8 cellular contexts compared by ENCODE assay signal in genomic region chr17:51153210-51154072, GRCh38. TPM values are rescaled to one million over a fixed set of nuclear protein-coding genes. Genes with fewer than 3 reads are reported as not detected.
DNase-seq lines count a peak whose midpoint lies in the region; ATAC-seq, FAIRE-seq and TF ChIP-seq lines count a peak whose summit lies in the region.

TSS of gene NME1 (plus strand) at chr17:51153559. CDS start at chr17:51155655, 2,096 bp downstream.

- DNase-seq in GM19239 (ENCODE audit: insufficient read length, low spot score) (peak; percentile 89), NCI-H524 (lab: John Stamatoyannopoulos, UW) (peak; percentile 99 to 100), coronary artery (ENCODE audit: low spot score) (peak; percentile 98), left colon (peak; percentile 94 to 96)
- DNase-seq in activated CD4-positive, alpha-beta T cell treated with anti-CD3 and anti-CD28 coated beads for 4 hours = peak; percentile 96 to 97
- DNase-seq in stimulated activated CD4-positive, alpha-beta T cell treated with anti-CD3 and anti-CD28 coated beads, Interleukin-1b, Interleukin-23, amount 100 ng/mL, for 48 hours = peak; percentile 97

- no peak for TF ChIP-seq CTCF in coronary artery (IDR thresholded peaks at IDR 0.05)

- H3K4me1 ChIP-seq in BLaER1 treated with 17β-estradiol and CSF1 and Interleukin-3, amounts not matched to agents 10 nM and 100 nM = peaks cover 22 to 29% (median 26%) of the 10 kb centered on the region in 10 experiments

- peak within 1 kb of the TSS; percentile 59 to 95 (median 87); a peak in 21 of 22 replicates for H3K27ac ChIP-seq in BLaER1 treated with 17β-estradiol and CSF1 and Interleukin-3, amounts not matched to agents 10 nM and 100 nM
- H3K27ac ChIP-seq in coronary artery = peak within 1 kb of the TSS; percentile 83 to 85

- peak; percentile 71 for ATAC-seq in HG03457 (IDR thresholded peaks at IDR 0.05; ENCODE audit: unreplicated experiment)
- ATAC-seq in left colon = peak; percentile 93

- H3K4me2 ChIP-seq in BLaER1 treated with 17β-estradiol and CSF1 and Interleukin-3, amounts not matched to agents 10 nM and 100 nM = peak within 1 kb of the TSS; percentile 80 to 95 (median 88)

- peak within 1 kb of the TSS; percentile 78 to 94 (median 87) for H3K9ac ChIP-seq in BLaER1 treated with 17β-estradiol and CSF1 and Interleukin-3, amounts not matched to agents 10 nM and 100 nM

- peak; percentile 94 for FAIRE-seq in GM19239 (lab: Jason Lieb, UNC)

- H3K9me3 ChIP-seq in BLaER1 treated with 17β-estradiol and CSF1 and Interleukin-3, amounts not matched to agents 10 nM and 100 nM (replicated peaks in 1 of 11) = no peaks in the 10 kb centered on the region

- intact Hi-C loops in left colon (cut with DNase I, micrococcal nuclease) = loop anchor here in 1 of 2 donors (2.0 to 10.0 kb wide), 3 partner anchors 36 to 299 kb away; no protein-coding TSS in a partner anchor

- no peaks in the 10 kb centered on the region for H3K27me3 ChIP-seq in BLaER1 treated with 17β-estradiol and CSF1 and Interleukin-3, amounts not matched to agents 10 nM and 100 nM

- H4K20me1 ChIP-seq in BLaER1 treated with 17β-estradiol and CSF1 and Interleukin-3, amounts not matched to agents 10 nM and 100 nM = peaks cover 0 to 41% (median 30%) of the 10 kb centered on the region in 11 experiments; a peak in 17 of 22 replicates

- peaks cover 25 to 36% (median 33%) of the 10 kb centered on the region in 11 experiments for H3K36me3 ChIP-seq in BLaER1 treated with 17β-estradiol and CSF1 and Interleukin-3, amounts not matched to agents 10 nM and 100 nM

- H3K4me3 ChIP-seq in BLaER1 treated with 17β-estradiol and CSF1 and Interleukin-3, amounts not matched to agents 10 nM and 100 nM = peak within 1 kb of the TSS; percentile 67 to 97 (median 82)
- H3K4me3 ChIP-seq in coronary artery = peak within 1 kb of the TSS; percentile 73

RNA-seq across cellular contexts. Expression of gene NME1, which starts in this region (rescaled TPM):
- 10 to 100 TPM; 25.9 to 43.9 TPM for total RNA-seq in left colon

Comparison
In these comparisons a context has a peak if more than half of its experiments do, and no peak if none do; other contexts are left out.
1. Peak in every context shown above with its lines: DNase-seq, ATAC-seq, H3K4me3 ChIP-seq and H3K27ac ChIP-seq.